19 cellular contexts compared by ENCODE assay signal in the genomic region with DNA sequence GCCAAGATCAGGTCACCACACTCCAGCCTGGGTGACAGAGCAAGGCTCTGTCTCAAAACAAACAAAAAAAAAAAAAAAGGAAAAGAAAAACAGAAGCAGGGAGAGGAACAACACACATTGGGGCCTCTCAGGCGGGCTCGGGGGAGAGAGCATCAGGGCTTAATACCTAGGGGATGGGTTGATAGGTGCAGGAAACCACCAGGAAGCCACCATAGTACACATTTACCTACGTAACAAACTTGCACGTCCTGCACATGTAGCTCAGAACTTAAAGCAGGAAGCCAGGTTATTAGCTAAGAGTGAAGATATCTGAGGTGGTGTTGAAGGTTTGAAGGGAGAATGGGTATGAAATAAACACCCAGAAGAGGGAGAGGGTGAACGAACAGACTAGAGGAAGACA.
"Had no signal": no experiment of that assay in that cellular context is flagged by ENCODE, and none has a peak within 500 bp of the region (broad histone marks: within the 10 kb centered on the region; RNA-seq: fewer than 3 reads in every experiment).

No MANE protein-coding gene starts in this region.

- DNase-seq: islet precursor cell; left ventricle myocardium inferior; midbrain; mucosa of descending colon; naive thymus-derived CD4-positive, alpha-beta T cell; ovary; right lobe of liver; stimulated activated CD4-positive, alpha-beta T cell treated with anti-CD3 and anti-CD28 coated beads, Interleukin-1b, Interleukin-23, amount 100 ng/mL, for 48 hours; stimulated activated CD4-positive, alpha-beta T cell treated with anti-CD3 and anti-CD28 coated beads, Interleukin-2, amount 100 ng/mL, for 48 hours; stimulated activated CD4-positive, alpha-beta T cell treated with anti-CD3 and anti-CD28 coated beads, Interleukin-4, amount 100 ng/mL, for 4 hours; stimulated activated CD8-positive, alpha-beta memory T cell treated with anti-CD3 and anti-CD28 coated beads, Interleukin-4, amount 100 ng/mL, for 48 hours; stimulated activated naive CD4-positive, alpha-beta T cell treated with Interleukin-2 at 50 U/mL for 16 hours; stimulated activated naive CD8-positive, alpha-beta T cell treated with anti-CD3 and anti-CD28 coated beads, Interleukin-15, amount 100 ng/mL, for 72 hours; substantia nigra; uterus had no signal

- H3K4me3 Mint-ChIP-seq: naive thymus-derived CD4-positive, alpha-beta T cell; natural killer cell treated with Interleukin-12 subunit alpha and Interleukin-12 subunit beta and Interleukin-15 and Interleukin-18, amount 100 ng/mL, for 72 hours; stimulated activated memory B cell treated with anti-CD40 and anti-IgM and Interleukin-4, amounts not matched to agents 10 μg/mL and 1 μg/mL and 100 μg/mL, for 72 hours; stimulated activated naive CD8-positive, alpha-beta T cell treated with anti-CD3 and anti-CD28 coated beads, Interleukin-15, amount 100 ng/mL, for 72 hours; type B pancreatic cell had no signal

- H3K27ac Mint-ChIP-seq: naive thymus-derived CD4-positive, alpha-beta T cell; natural killer cell treated with Interleukin-12 subunit alpha and Interleukin-12 subunit beta and Interleukin-15 and Interleukin-18, amount 100 ng/mL, for 72 hours; progenitor cell of endocrine pancreas; stimulated activated memory B cell treated with anti-CD40 and anti-IgM and Interleukin-4, amounts not matched to agents 10 μg/mL and 1 μg/mL and 100 μg/mL, for 72 hours; type B pancreatic cell had no signal

- H3K36me3 Mint-ChIP-seq: natural killer cell treated with Interleukin-12 subunit alpha and Interleukin-12 subunit beta and Interleukin-15 and Interleukin-18, amount 100 ng/mL, for 72 hours; stimulated activated memory B cell treated with anti-CD40 and anti-IgM and Interleukin-4, amounts not matched to agents 10 μg/mL and 1 μg/mL and 100 μg/mL, for 72 hours had no signal

- ATAC-seq: mucosa of descending colon; naive thymus-derived CD4-positive, alpha-beta T cell; natural killer cell treated with Interleukin-12 subunit alpha and Interleukin-12 subunit beta and Interleukin-15 and Interleukin-18, amount 100 ng/mL, for 72 hours; right lobe of liver; stimulated activated memory B cell treated with anti-CD40 and anti-IgM and Interleukin-4, amounts not matched to agents 10 μg/mL and 1 μg/mL and 100 μg/mL, for 72 hours; stimulated activated naive CD8-positive, alpha-beta T cell treated with anti-CD3 and anti-CD28 coated beads, Interleukin-15, amount 100 ng/mL, for 72 hours had no signal

- H3K9me3 Mint-ChIP-seq: natural killer cell treated with Interleukin-12 subunit alpha and Interleukin-12 subunit beta and Interleukin-15 and Interleukin-18, amount 100 ng/mL, for 72 hours; stimulated activated naive CD8-positive, alpha-beta T cell treated with anti-CD3 and anti-CD28 coated beads, Interleukin-15, amount 100 ng/mL, for 72 hours had no signal
